21 cellular contexts compared by ENCODE assay signal in genomic region chr2:166959556-166959955, GRCh38.
"Had no signal": no experiment of that assay in that cellular context is flagged by ENCODE, and none has a peak within 500 bp of the region (broad histone marks: within the 10 kb centered on the region; RNA-seq: fewer than 3 reads in every experiment).

No MANE protein-coding gene starts in this region.

- H3K36me3 Mint-ChIP-seq: natural killer cell treated with Interleukin-12 subunit alpha and Interleukin-12 subunit beta and Interleukin-15 and Interleukin-18, amount 100 ng/mL, for 72 hours; stimulated activated naive B cell treated with anti-CD40 and anti-IgM and Interleukin-4, amounts not matched to agents 10 μg/mL and 1 μg/mL and 100 μg/mL, for 72 hours had no signal

- H3K4me1 Mint-ChIP-seq: stimulated activated naive B cell treated with anti-CD40 and anti-IgM and Interleukin-4, amounts not matched to agents 10 μg/mL and 1 μg/mL and 100 μg/mL, for 72 hours; stimulated activated naive CD8-positive, alpha-beta T cell treated with anti-CD3 and anti-CD28 coated beads, Interleukin-15, amount 100 ng/mL, for 72 hours had no signal

- H3K9me3 Mint-ChIP-seq: stimulated activated naive B cell treated with anti-CD40 and anti-IgM and Interleukin-4, amounts not matched to agents 10 μg/mL and 1 μg/mL and 100 μg/mL, for 72 hours; stimulated activated naive CD8-positive, alpha-beta T cell treated with anti-CD3 and anti-CD28 coated beads, Interleukin-15, amount 100 ng/mL, for 72 hours had no signal

- H3K27me3 Mint-ChIP-seq: natural killer cell treated with Interleukin-12 subunit alpha and Interleukin-12 subunit beta and Interleukin-15 and Interleukin-18, amount 100 ng/mL, for 72 hours; stimulated activated naive B cell treated with anti-CD40 and anti-IgM and Interleukin-4, amounts not matched to agents 10 μg/mL and 1 μg/mL and 100 μg/mL, for 72 hours; stimulated activated naive CD8-positive, alpha-beta T cell treated with anti-CD3 and anti-CD28 coated beads, Interleukin-15, amount 100 ng/mL, for 72 hours had no signal

- H3K36me3 ChIP-seq: esophagus squamous epithelium, left ventricle myocardium inferior, ovary, right atrium auricular region, sigmoid colon, thoracic aorta, transverse colon had no signal

- H3K9me3 ChIP-seq: esophagus squamous epithelium, left ventricle myocardium inferior, ovary, right atrium auricular region, sigmoid colon, thoracic aorta, transverse colon had no signal

- H3K4me1 ChIP-seq: esophagus squamous epithelium, sigmoid colon, transverse colon had no signal

- H3K27ac ChIP-seq: esophagus squamous epithelium, left ventricle myocardium inferior, ovary, right atrium auricular region, sigmoid colon, skin epidermis, thoracic aorta, transverse colon had no signal

- ATAC-seq: left cardiac atrium; natural killer cell treated with Interleukin-12 subunit alpha and Interleukin-12 subunit beta and Interleukin-15 and Interleukin-18, amount 100 ng/mL, for 72 hours; stimulated activated naive B cell treated with anti-CD40 and anti-IgM and Interleukin-4, amounts not matched to agents 10 μg/mL and 1 μg/mL and 100 μg/mL, for 72 hours; stimulated activated naive CD8-positive, alpha-beta T cell treated with anti-CD3 and anti-CD28 coated beads, Interleukin-15, amount 100 ng/mL, for 72 hours had no signal

- H3K27me3 ChIP-seq: esophagus squamous epithelium, ovary, right atrium auricular region, sigmoid colon, transverse colon had no signal

- DNase-seq: cortex of kidney; effector memory CD4-positive, alpha-beta T cell; esophagus squamous epithelium; foreskin fibroblast; kidney; left cardiac atrium; left ventricle myocardium inferior; mesenchymal stem cell; midbrain; ovary; sigmoid colon; stimulated activated CD4-positive, alpha-beta T cell treated with anti-CD3 and anti-CD28 coated beads, Interleukin-2, amount 100 ng/mL, for 24 hours; stimulated activated CD4-positive, alpha-beta T cell treated with anti-CD3 and anti-CD28 coated beads, Interleukin-4, amount 100 ng/mL, for 4 hours; stimulated activated naive B cell treated with anti-CD40 and anti-IgM and Interleukin-4, amounts not matched to agents 10 μg/mL and 1 μg/mL and 100 μg/mL, for 72 hours; stimulated activated naive CD8-positive, alpha-beta T cell treated with anti-CD3 and anti-CD28 coated beads, Interleukin-15, amount 100 ng/mL, for 72 hours; transverse colon had no signal

- H3K4me3 Mint-ChIP-seq: natural killer cell treated with Interleukin-12 subunit alpha and Interleukin-12 subunit beta and Interleukin-15 and Interleukin-18, amount 100 ng/mL, for 72 hours; stimulated activated naive B cell treated with anti-CD40 and anti-IgM and Interleukin-4, amounts not matched to agents 10 μg/mL and 1 μg/mL and 100 μg/mL, for 72 hours; stimulated activated naive CD8-positive, alpha-beta T cell treated with anti-CD3 and anti-CD28 coated beads, Interleukin-15, amount 100 ng/mL, for 72 hours had no signal

- H3K4me3 ChIP-seq: esophagus squamous epithelium, left ventricle myocardium inferior, lung, ovary, right atrium auricular region, sigmoid colon, skin epidermis, thoracic aorta, transverse colon had no signal

- H3K27ac Mint-ChIP-seq: natural killer cell treated with Interleukin-12 subunit alpha and Interleukin-12 subunit beta and Interleukin-15 and Interleukin-18, amount 100 ng/mL, for 72 hours; stimulated activated naive B cell treated with anti-CD40 and anti-IgM and Interleukin-4, amounts not matched to agents 10 μg/mL and 1 μg/mL and 100 μg/mL, for 72 hours had no signal
